In the genomic region with DNA sequence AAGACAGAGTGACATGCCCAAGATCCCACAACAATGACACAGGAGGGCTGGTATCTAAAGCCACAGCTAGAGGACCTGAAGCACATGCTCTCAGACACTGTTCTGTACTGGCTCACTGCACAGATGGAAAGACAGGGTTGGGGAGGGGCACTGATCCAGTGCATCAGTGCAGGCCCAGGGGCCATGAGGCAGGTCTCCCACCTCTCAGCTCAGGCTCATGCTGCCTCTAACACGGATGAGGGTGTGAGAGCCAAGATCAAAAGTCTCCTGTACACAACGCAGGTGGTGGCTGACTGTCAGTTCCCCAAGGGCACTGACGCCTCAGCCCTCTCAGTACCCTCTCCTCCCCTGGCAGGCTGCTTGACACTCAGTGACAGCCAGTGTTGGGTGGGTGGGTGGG, we compare ENCODE assay signal across 8 cellular contexts.
DNase-seq lines count a peak whose midpoint lies in the region; ATAC-seq and TF ChIP-seq lines count a peak whose summit lies in the region.

No MANE protein-coding gene starts in this region.

- DNase-seq in nephron progenitor cell (no peak), cerebellar cortex (ENCODE audit: low spot score) (no peak), SHP77 treated with DMSO at 0.1 percent for 48 hours (lab: John Stamatoyannopoulos, UW) (no peak), NCI-H1417 treated with DMSO at 0.1 percent for 48 hours (lab: John Stamatoyannopoulos, UW) (no peak), EL (no peak)

- peak overlapping the region; percentile 76 for H3K4me3 Mint-ChIP-seq in activated naive CD4-positive, alpha-beta T cell treated with anti-CD3 and anti-CD28 coated beads, Interleukin-2, amount 50 U/mL, for 24 hours
- H3K4me3 Mint-ChIP-seq in nephron progenitor cell: no peak overlapping the region

- peak overlapping the region; percentile 62 for H3K9ac ChIP-seq in OCI-LY1 (ENCODE audit: low read length)

- no peaks in the 10 kb centered on the region for H4K20me1 ChIP-seq in OCI-LY1 (ENCODE audit: insufficient read depth, low read length)

- peaks cover 17% of the 10 kb centered on the region for H3K36me3 ChIP-seq in OCI-LY1 (ENCODE audit: insufficient read depth, low read length)

- peak overlapping the region; percentile 67 for H3K4me2 ChIP-seq in OCI-LY1 (ENCODE audit: low read length)

- H3K27ac Mint-ChIP-seq in activated naive CD4-positive, alpha-beta T cell treated with anti-CD3 and anti-CD28 coated beads, Interleukin-2, amount 50 U/mL, for 24 hours: peak overlapping the region; percentile 94
- peak overlapping the region; percentile 52 for H3K27ac Mint-ChIP-seq in nephron progenitor cell

- no peaks in the 10 kb centered on the region for H3K9me2 ChIP-seq in OCI-LY1 (ENCODE audit: low read depth, low read length)

- H3K79me2 ChIP-seq in OCI-LY1 (ENCODE audit: insufficient read depth, low read length): peaks cover 44% of the 10 kb centered on the region

- peaks cover 22% of the 10 kb centered on the region for H3F3A ChIP-seq in OCI-LY1 (ENCODE audit: insufficient read depth, low read length)

- peaks cover 89% of the 10 kb centered on the region for H3K4me1 Mint-ChIP-seq in activated naive CD4-positive, alpha-beta T cell treated with anti-CD3 and anti-CD28 coated beads, Interleukin-2, amount 50 U/mL, for 24 hours
- peaks cover 60% of the 10 kb centered on the region for H3K4me1 Mint-ChIP-seq in nephron progenitor cell

- no peaks in the 10 kb centered on the region for H3K9me3 Mint-ChIP-seq in activated naive CD4-positive, alpha-beta T cell treated with anti-CD3 and anti-CD28 coated beads, Interleukin-2, amount 50 U/mL, for 24 hours
- H3K9me3 Mint-ChIP-seq in nephron progenitor cell: peaks cover 15% of the 10 kb centered on the region

- peaks cover 2% of the 10 kb centered on the region for H3K36me3 Mint-ChIP-seq in activated naive CD4-positive, alpha-beta T cell treated with anti-CD3 and anti-CD28 coated beads, Interleukin-2, amount 50 U/mL, for 24 hours
- peaks cover 29% of the 10 kb centered on the region for H3K36me3 Mint-ChIP-seq in nephron progenitor cell (ENCODE audit: low read depth)

- ATAC-seq in GM18520 (IDR thresholded peaks at IDR 0.05; ENCODE audit: unreplicated experiment): peak; percentile 16

- peak overlapping the region; percentile 41 for H3K4me3 ChIP-seq in OCI-LY1 (ENCODE audit: low read depth, low read length, poor library complexity, severe bottlenecking)

- no peaks in the 10 kb centered on the region for H3K27me3 Mint-ChIP-seq in activated naive CD4-positive, alpha-beta T cell treated with anti-CD3 and anti-CD28 coated beads, Interleukin-2, amount 50 U/mL, for 24 hours
- H3K27me3 Mint-ChIP-seq in nephron progenitor cell (ENCODE audit: low read depth, poor library complexity): peaks cover 3% of the 10 kb centered on the region

- no peak overlapping the region for H2AFZ ChIP-seq in OCI-LY1 (ENCODE audit: low read length)

- no peaks in the 10 kb centered on the region for H3K9me3 ChIP-seq in OCI-LY1 (ENCODE audit: low read length)

- H3K4me1 ChIP-seq in OCI-LY1 (ENCODE audit: insufficient read depth, low read length, severe bottlenecking): peaks cover 97% of the 10 kb centered on the region

- H3K27me3 ChIP-seq in OCI-LY1 (ENCODE audit: insufficient read depth, low read length): no peaks in the 10 kb centered on the region

- H3K27ac ChIP-seq in OCI-LY1 (ENCODE audit: low read depth, low read length, poor library complexity, severe bottlenecking): peak overlapping the region; percentile 98

- no peak for TF ChIP-seq CTCF in OCI-LY1 (IDR thresholded peaks at IDR 0.05; ENCODE audit: low read length)
- TF ChIP-seq CTCF in nephron progenitor cell (IDR thresholded peaks at IDR 0.05): no peak
